In the genomic region with DNA sequence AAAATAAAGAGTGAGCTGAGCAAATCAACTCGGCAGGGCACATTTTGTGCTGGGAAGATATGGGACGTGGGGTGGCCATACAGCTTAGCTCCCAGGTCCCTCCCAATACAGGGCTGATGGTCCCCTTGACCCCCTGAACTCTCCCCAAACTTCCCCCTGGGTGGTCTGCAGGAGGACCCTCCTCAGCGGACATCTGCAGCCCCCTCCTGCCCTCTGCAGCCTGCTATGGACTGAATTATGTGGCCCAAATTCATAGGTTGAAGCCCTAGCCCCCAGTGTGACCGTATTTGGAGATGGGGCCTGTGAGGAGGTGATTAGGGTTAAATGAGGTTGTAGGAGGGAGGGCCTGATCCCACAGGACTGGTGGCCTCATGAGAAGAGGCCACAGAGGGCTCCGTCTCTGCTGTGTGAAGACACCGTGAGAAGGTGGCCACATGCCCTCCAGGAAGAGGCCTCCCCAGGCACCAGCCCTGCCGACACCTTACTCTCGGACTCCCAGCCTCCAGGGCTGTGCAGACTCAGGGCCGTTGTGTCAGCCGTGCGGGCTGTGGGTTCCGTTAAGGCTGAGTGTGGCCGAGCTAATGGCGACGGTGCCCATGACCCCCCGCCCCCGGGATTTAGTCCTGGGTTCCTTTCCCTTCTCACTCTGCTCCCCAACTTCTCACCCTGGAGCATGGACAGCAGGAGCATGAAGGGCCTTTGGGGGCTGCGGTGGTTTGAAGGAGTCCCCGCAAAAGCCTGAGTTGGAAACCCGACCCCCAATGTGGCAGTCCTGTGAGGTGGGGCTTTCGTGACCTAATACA, we compare ENCODE assay signal across 23 cellular contexts.
"Had no signal": no experiment of that assay in that cellular context is flagged by ENCODE, and none has a peak within 500 bp of the region (broad histone marks: within the 10 kb centered on the region; RNA-seq: fewer than 3 reads in every experiment).

No MANE protein-coding gene starts in this region.

- H3K4me3 Mint-ChIP-seq: activated naive CD4-positive, alpha-beta T cell treated with anti-CD3 and anti-CD28 coated beads, Interleukin-2, amount 50 U/mL, for 24 hours; activated T-cell treated with anti-CD3 and anti-CD28 coated beads, Interleukin-2, amount 50 U/mL, for 72 hours; dendritic cell treated with granulocyte-macrophage colony-stimulating factor and Interleukin-4, amounts not matched to agents 40 ng/mL and 50 ng/mL, for 4 days; immature natural killer cell; neural crest cell; stimulated activated naive B cell treated with anti-CD40 and anti-IgM and Interleukin-4, amounts not matched to agents 10 μg/mL and 1 μg/mL and 100 μg/mL, for 72 hours; T-cell; T-helper 2 cell treated with Interferon-gamma antibody and Interleukin-4, amounts not matched to agents 5 μg/mL and 100 μg/mL, for 36 hours; type B pancreatic cell had no signal

- DNase-seq: activated CD4-positive, CD25-positive, alpha-beta regulatory T cell treated with anti-CD3 and anti-CD28 coated beads, Interleukin-2, amount 50 U/mL, for 72 hours; activated gamma-delta T cell treated with Interleukin-2 at 50 U/mL for 16 hours; activated T-cell treated with anti-CD3 and anti-CD28 coated beads, Interleukin-2, amount 50 U/mL, for 72 hours; anterior cingulate cortex; body of pancreas; effector CD8-positive, alpha-beta T cell; foreskin melanocyte; immature natural killer cell; kidney glomerular epithelial cell; left ventricle myocardium inferior; mesenchymal stem cell; mucosa of descending colon; stimulated activated CD4-positive, alpha-beta T cell treated with anti-CD3 and anti-CD28 coated beads, Interleukin-2, amount 100 ng/mL, for 48 hours; stimulated activated CD8-positive, alpha-beta memory T cell treated with anti-CD3 and anti-CD28 coated beads, Interleukin-4, amount 100 ng/mL, for 48 hours; stimulated activated naive B cell treated with anti-CD40 and anti-IgM and Interleukin-4, amounts not matched to agents 10 μg/mL and 1 μg/mL and 100 μg/mL, for 72 hours; testis; WERI-Rb-1 had no signal

- H3K9me3 Mint-ChIP-seq: activated naive CD4-positive, alpha-beta T cell treated with anti-CD3 and anti-CD28 coated beads, Interleukin-2, amount 50 U/mL, for 24 hours; activated T-cell treated with anti-CD3 and anti-CD28 coated beads, Interleukin-2, amount 50 U/mL, for 72 hours; dendritic cell treated with granulocyte-macrophage colony-stimulating factor and Interleukin-4, amounts not matched to agents 40 ng/mL and 50 ng/mL, for 4 days; immature natural killer cell; neural crest cell; stimulated activated naive B cell treated with anti-CD40 and anti-IgM and Interleukin-4, amounts not matched to agents 10 μg/mL and 1 μg/mL and 100 μg/mL, for 72 hours; T-cell; T-helper 2 cell treated with Interferon-gamma antibody and Interleukin-4, amounts not matched to agents 5 μg/mL and 100 μg/mL, for 36 hours; type B pancreatic cell had no signal

- H3K27me3 Mint-ChIP-seq: dendritic cell treated with granulocyte-macrophage colony-stimulating factor and Interleukin-4, amounts not matched to agents 40 ng/mL and 50 ng/mL, for 4 days; stimulated activated naive B cell treated with anti-CD40 and anti-IgM and Interleukin-4, amounts not matched to agents 10 μg/mL and 1 μg/mL and 100 μg/mL, for 72 hours; type B pancreatic cell had no signal

- H3K4me1 Mint-ChIP-seq: activated naive CD4-positive, alpha-beta T cell treated with anti-CD3 and anti-CD28 coated beads, Interleukin-2, amount 50 U/mL, for 24 hours; immature natural killer cell; neural crest cell; stimulated activated naive B cell treated with anti-CD40 and anti-IgM and Interleukin-4, amounts not matched to agents 10 μg/mL and 1 μg/mL and 100 μg/mL, for 72 hours; T-cell had no signal

- ATAC-seq: activated T-cell treated with anti-CD3 and anti-CD28 coated beads, Interleukin-2, amount 50 U/mL, for 72 hours; body of pancreas; mucosa of descending colon; stimulated activated naive B cell treated with anti-CD40 and anti-IgM and Interleukin-4, amounts not matched to agents 10 μg/mL and 1 μg/mL and 100 μg/mL, for 72 hours; T-cell had no signal

- H3K36me3 Mint-ChIP-seq: activated naive CD4-positive, alpha-beta T cell treated with anti-CD3 and anti-CD28 coated beads, Interleukin-2, amount 50 U/mL, for 24 hours; immature natural killer cell; stimulated activated naive B cell treated with anti-CD40 and anti-IgM and Interleukin-4, amounts not matched to agents 10 μg/mL and 1 μg/mL and 100 μg/mL, for 72 hours; T-cell; type B pancreatic cell had no signal

- H3K27ac Mint-ChIP-seq: activated naive CD4-positive, alpha-beta T cell treated with anti-CD3 and anti-CD28 coated beads, Interleukin-2, amount 50 U/mL, for 24 hours; activated T-cell treated with anti-CD3 and anti-CD28 coated beads, Interleukin-2, amount 50 U/mL, for 72 hours; dendritic cell treated with granulocyte-macrophage colony-stimulating factor and Interleukin-4, amounts not matched to agents 40 ng/mL and 50 ng/mL, for 4 days; immature natural killer cell; stimulated activated naive B cell treated with anti-CD40 and anti-IgM and Interleukin-4, amounts not matched to agents 10 μg/mL and 1 μg/mL and 100 μg/mL, for 72 hours; T-cell; T-helper 2 cell treated with Interferon-gamma antibody and Interleukin-4, amounts not matched to agents 5 μg/mL and 100 μg/mL, for 36 hours; type B pancreatic cell had no signal
